In genomic region chr7:4830176-4830575, GRCh38 we compare ENCODE assay signal across 8 cellular contexts. TPM values are rescaled to one million over a fixed set of nuclear protein-coding genes. Genes with fewer than 3 reads are reported as not detected.
DNase-seq lines count a peak whose midpoint lies in the region; ATAC-seq and TF ChIP-seq lines count a peak whose summit lies in the region.

No MANE protein-coding gene starts in this region.

- H3K36me3 ChIP-seq in ovary (no peaks in the 10 kb centered on the region), aorta (ENCODE audit: control insufficient read depth in 1 of 2, insufficient read depth in 2 of 2, low read length in 1 of 2) (no peaks in the 10 kb centered on the region)

- no peaks in the 10 kb centered on the region for H3K9me3 ChIP-seq in ovary
- H3K9me3 ChIP-seq in aorta (ENCODE audit: control insufficient read depth, low read length) = no peaks in the 10 kb centered on the region

- H3K27ac ChIP-seq in ovary (no peak overlapping the region), aorta (ENCODE audit: low read depth in 1 of 2, low read length in 2 of 2) (no peak overlapping the region)

- TF ChIP-seq CTCF in AG09309 (IDR thresholded peaks at IDR 0.05; ENCODE audit: control insufficient read depth, insufficient read depth, low read depth, low read length, missing control alignments) (peak; percentile 55), ovary (IDR thresholded peaks at IDR 0.05) (peak in 2 of 3 donors; percentile 45 to 47)

- TF ChIP-seq EP300 in ovary (IDR thresholded peaks at IDR 0.05) = no peak

- 27 to 50% (median 46%) methylated on average over 14 of the region's 14 CpGs for WGBS in ovary, 3 donors
- WGBS in aorta, 2 donors = 51 to 54% methylated on average over 14 of the region's 14 CpGs

- H3K4me3 ChIP-seq in AG09309 (ENCODE audit: control insufficient read depth, low read depth, low read length) (no peak overlapping the region), ovary (no peak overlapping the region), aorta (ENCODE audit: low read length in 2 of 2) (no peak overlapping the region)

- no peaks in the 10 kb centered on the region for H3K4me1 ChIP-seq in ovary (ENCODE audit: insufficient read depth)
- no peaks in the 10 kb centered on the region for H3K4me1 ChIP-seq in aorta (ENCODE audit: control insufficient read depth in 1 of 2, insufficient read depth in 2 of 2, low read length in 2 of 2)

- H3K27me3 ChIP-seq in ovary (no peaks in the 10 kb centered on the region), aorta (ENCODE audit: control insufficient read depth in 1 of 2, insufficient read depth in 2 of 2, low read length in 1 of 2) (no peaks in the 10 kb centered on the region)

- ATAC-seq in GM18867 (IDR thresholded peaks at IDR 0.05; ENCODE audit: unreplicated experiment) (peak; percentile 67), aorta (ENCODE audit: low FRiP score) (peak; percentile 80)

- no peak for TF ChIP-seq POLR2A in ovary (IDR thresholded peaks at IDR 0.05)

- intact Hi-C loops in ovary (cut with DNase I) (no loop called here), aorta (cut with DNase I) (no loop called here)

- DNase-seq in AG09309 (ENCODE audit: low read depth) = no peak
- peak; percentile 90 for DNase-seq in NCI-H82 (lab: John Stamatoyannopoulos, UW)
- peak; percentile 42 for DNase-seq in activated T-cell treated with anti-CD3 and anti-CD28 coated beads for 24 hours (ENCODE audit: low read depth)
- peak; percentile 23 for DNase-seq in fibroblast of the conjunctiva (ENCODE audit: low read depth)
- peak in 2 of 5 donors; percentile 48 to 64 for DNase-seq in ovary
- peak; percentile 69 to 85 for DNase-seq in aorta
- DNase-seq in DMS153 treated with DMSO at 0.1 percent for 48 hours (lab: John Stamatoyannopoulos, UW; ENCODE audit: unreplicated experiment) = no peak

RNA-seq across cellular contexts. Expression of gene PAPOLB, which starts 31.7 kb away (rescaled TPM):
- under 1 TPM in 6 of 7 donors, not detected in 1; under 0.01 to 0.36 (median 0.09) TPM for total RNA-seq in ovary
- polyA plus RNA-seq in ovary = not detected
- under 1 TPM; 0.26 to 0.54 TPM for total RNA-seq in aorta
- under 1 TPM in 1 of 2 donors, not detected in 1; 0.25 TPM for polyA plus RNA-seq in aorta

RNA-seq across cellular contexts. Expression of gene RADIL, which starts 53.3 kb away (rescaled TPM):
- total RNA-seq in ovary (1 to 10 TPM; 1.4 to 5.4 (median 2.4) TPM), aorta (10 to 100 TPM in 1 of 2 donors, 1 to 10 TPM in 1; 4.0 to 11.0 TPM)
- polyA plus RNA-seq in ovary (1 to 10 TPM in 1 of 2 donors, under 1 TPM in 1; 0.98 to 2.8 TPM), aorta (10 to 100 TPM in 1 of 2 donors, under 1 TPM in 1; 0.25 to 15.0 TPM)

RNA-seq across cellular contexts. Expression of gene AP5Z1, which starts 54.8 kb away (rescaled TPM):
- total RNA-seq in ovary (10 to 100 TPM; 16.3 to 37.3 (median 23.1) TPM), aorta (10 to 100 TPM; 30.7 to 45.3 TPM)
- polyA plus RNA-seq in ovary (10 to 100 TPM in 1 of 2 donors, 1 to 10 TPM in 1; 2.4 to 26.4 TPM), aorta (10 to 100 TPM; 12.5 to 99.9 TPM)

Comparison
In these comparisons a context has a peak if more than half of its experiments do, and no peak if none do; other contexts are left out.
1. DNase-seq: peak in NCI-H82 (single experiment), activated T-cell treated with anti-CD3 and anti-CD28 coated beads for 24 hours (single experiment), fibroblast of the conjunctiva (single experiment) and aorta (2 of 2); none in AG09309 (single experiment) and DMS153 treated with DMSO at 0.1 percent for 48 hours (single experiment).